In genomic region chr6:148893481-148893880, GRCh38 we compare ENCODE assay signal across 26 cellular contexts.
"Had no signal": no experiment of that assay in that cellular context is flagged by ENCODE, and none has a peak within 500 bp of the region (broad histone marks: within the 10 kb centered on the region; RNA-seq: fewer than 3 reads in every experiment).

No MANE protein-coding gene starts in this region.

- H3K27ac ChIP-seq: left ventricle myocardium inferior, ovary, right atrium auricular region, skin epidermis, stomach, testis, thyroid gland, transverse colon, upper lobe of right lung had no signal

- H3K4me3 ChIP-seq: left ventricle myocardium inferior, lung, mucosa of descending colon, ovary, right atrium auricular region, skin epidermis, stomach, testis, thyroid gland, transverse colon, upper lobe of right lung had no signal

- H3K27me3 ChIP-seq: ovary, right atrium auricular region, stomach, testis, thyroid gland, transverse colon, upper lobe of right lung had no signal

- H3K4me1 Mint-ChIP-seq: naive thymus-derived CD4-positive, alpha-beta T cell had no signal

- H3K4me3 Mint-ChIP-seq: immature natural killer cell; naive thymus-derived CD4-positive, alpha-beta T cell; natural killer cell treated with Interleukin-12 subunit alpha and Interleukin-12 subunit beta and Interleukin-15 and Interleukin-18, amount 100 ng/mL, for 72 hours; stimulated activated naive B cell treated with anti-CD40 and anti-IgM and Interleukin-4, amounts not matched to agents 10 μg/mL and 1 μg/mL and 100 μg/mL, for 72 hours had no signal

- H3K9me3 Mint-ChIP-seq: immature natural killer cell; natural killer cell treated with Interleukin-12 subunit alpha and Interleukin-12 subunit beta and Interleukin-15 and Interleukin-18, amount 100 ng/mL, for 72 hours; stimulated activated naive B cell treated with anti-CD40 and anti-IgM and Interleukin-4, amounts not matched to agents 10 μg/mL and 1 μg/mL and 100 μg/mL, for 72 hours had no signal

- H3K27me3 Mint-ChIP-seq: natural killer cell treated with Interleukin-12 subunit alpha and Interleukin-12 subunit beta and Interleukin-15 and Interleukin-18, amount 100 ng/mL, for 72 hours; progenitor cell of endocrine pancreas; stimulated activated naive B cell treated with anti-CD40 and anti-IgM and Interleukin-4, amounts not matched to agents 10 μg/mL and 1 μg/mL and 100 μg/mL, for 72 hours had no signal

- H3K36me3 Mint-ChIP-seq: naive thymus-derived CD4-positive, alpha-beta T cell; natural killer cell treated with Interleukin-12 subunit alpha and Interleukin-12 subunit beta and Interleukin-15 and Interleukin-18, amount 100 ng/mL, for 72 hours had no signal

- H3K27ac Mint-ChIP-seq: immature natural killer cell; naive thymus-derived CD4-positive, alpha-beta T cell; natural killer cell treated with Interleukin-12 subunit alpha and Interleukin-12 subunit beta and Interleukin-15 and Interleukin-18, amount 100 ng/mL, for 72 hours; progenitor cell of endocrine pancreas; stimulated activated naive B cell treated with anti-CD40 and anti-IgM and Interleukin-4, amounts not matched to agents 10 μg/mL and 1 μg/mL and 100 μg/mL, for 72 hours had no signal

- H3K9me3 ChIP-seq: left ventricle myocardium inferior, mucosa of descending colon, ovary, right atrium auricular region, stomach, testis, thyroid gland, transverse colon, upper lobe of right lung had no signal

- H3K4me1 ChIP-seq: upper lobe of right lung had no signal

- FAIRE-seq: islet of Langerhans, urothelium cell line had no signal

- ATAC-seq: mucosa of descending colon; naive thymus-derived CD4-positive, alpha-beta T cell; natural killer cell treated with Interleukin-12 subunit alpha and Interleukin-12 subunit beta and Interleukin-15 and Interleukin-18, amount 100 ng/mL, for 72 hours; sciatic nerve; stimulated activated naive B cell treated with anti-CD40 and anti-IgM and Interleukin-4, amounts not matched to agents 10 μg/mL and 1 μg/mL and 100 μg/mL, for 72 hours; stimulated activated naive CD8-positive, alpha-beta T cell treated with anti-CD3 and anti-CD28 coated beads, Interleukin-15, Interleukin-2, amounts not matched to agents 100 U/mL and 50 U/mL, for 24 hours; upper lobe of right lung had no signal

- DNase-seq: hypothalamus; immature natural killer cell; left ventricle myocardium inferior; midbrain; mucosa of descending colon; naive thymus-derived CD4-positive, alpha-beta T cell; ovary; stimulated activated CD4-positive, alpha-beta T cell treated with anti-CD3 and anti-CD28 coated beads, Interleukin-12 subunit alpha, Interleukin-12 subunit beta, amount 100 ng/mL, for 4 hours; stimulated activated CD4-positive, alpha-beta T cell treated with anti-CD3 and anti-CD28 coated beads, Interleukin-15, amount 100 ng/mL, for 24 hours; stimulated activated CD4-positive, alpha-beta T cell treated with anti-CD3 and anti-CD28 coated beads, Interleukin-2, amount 100 ng/mL, for 24 hours; stimulated activated CD4-positive, alpha-beta T cell treated with anti-CD3 and anti-CD28 coated beads, Interleukin-4, amount 100 ng/mL, for 1 hour; stimulated activated naive B cell treated with anti-CD40 and anti-IgM and Interleukin-4, amounts not matched to agents 10 μg/mL and 1 μg/mL and 100 μg/mL, for 72 hours; stimulated activated naive CD8-positive, alpha-beta T cell treated with anti-CD3 and anti-CD28 coated beads, Interleukin-15, Interleukin-2, amounts not matched to agents 100 U/mL and 50 U/mL, for 24 hours; stomach; testis; thyroid gland; transverse colon; upper lobe of right lung had no signal

- H3K36me3 ChIP-seq: left ventricle myocardium inferior, ovary, right atrium auricular region, stomach, thyroid gland, transverse colon, upper lobe of right lung had no signal
